ENCODE assay signal across 8 cellular contexts in the genomic region with DNA sequence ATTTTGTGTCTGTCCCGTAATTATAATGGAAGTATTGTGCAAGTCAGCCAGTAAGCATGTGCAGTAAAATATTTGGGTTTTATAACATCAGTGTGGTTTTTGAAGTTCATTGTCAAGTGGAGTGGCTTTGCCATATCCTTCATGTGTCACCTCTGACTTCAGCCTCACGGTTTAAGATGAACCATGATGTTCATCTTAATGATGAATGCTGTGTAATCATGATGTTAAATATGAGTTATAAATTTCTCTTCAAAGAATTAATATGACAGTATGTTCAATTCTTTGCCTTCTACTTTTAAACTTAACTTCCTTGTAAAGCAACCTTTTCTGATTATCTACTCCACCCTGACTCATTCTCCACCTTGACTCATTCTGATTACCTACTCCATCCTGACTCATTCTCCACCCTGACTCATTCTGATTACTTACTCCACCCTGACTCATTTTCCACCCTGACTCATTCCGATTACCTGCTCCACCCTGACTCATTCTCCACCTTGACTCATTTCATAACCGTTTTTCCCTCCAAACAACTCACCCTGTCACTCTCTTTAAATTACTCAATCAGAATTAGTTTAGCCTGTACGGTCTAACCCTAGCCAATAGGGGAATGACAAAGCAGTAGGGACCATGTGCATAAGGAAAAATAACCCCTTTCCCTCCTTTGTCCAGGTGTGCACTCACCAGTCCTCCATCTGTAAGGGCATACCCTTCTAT. TPM values are rescaled to one million over a fixed set of nuclear protein-coding genes. Genes with fewer than 3 reads are reported as not detected.
DNase-seq lines count a peak whose midpoint lies in the region; ATAC-seq and TF ChIP-seq lines count a peak whose summit lies in the region.

No MANE protein-coding gene starts in this region.

- ATAC-seq in GM18499 (IDR thresholded peaks at IDR 0.05; ENCODE audit: insufficient read depth, unreplicated experiment) (peak; percentile 97), GM21825 (IDR thresholded peaks at IDR 0.05; ENCODE audit: unreplicated experiment) (peak; percentile 90)
- no peak for ATAC-seq in effector memory CD8-positive, alpha-beta T cell (replicated peaks)

- H3K9me3 Mint-ChIP-seq in effector memory CD8-positive, alpha-beta T cell: peaks cover 5 to 7% of the 10 kb centered on the region in 2 donors

- no peak overlapping the region for H3K27ac Mint-ChIP-seq in effector memory CD8-positive, alpha-beta T cell

- H3K9me3 ChIP-seq in SJCRH30 (replicated peaks): peaks cover 12% of the 10 kb centered on the region; the same call in 1 of the 2 replicates

- no peaks in the 10 kb centered on the region for H3K27me3 ChIP-seq in SJCRH30

- H3K36me3 ChIP-seq in SJCRH30: no peaks in the 10 kb centered on the region

- no peak for TF ChIP-seq CTCF in cardiac fibroblast (IDR thresholded peaks at IDR 0.05; ENCODE audit: low read depth, low read length)

- peaks cover 24 to 44% of the 10 kb centered on the region in 2 donors for H3K27me3 Mint-ChIP-seq in effector memory CD8-positive, alpha-beta T cell

- no peak overlapping the region for H3K4me3 Mint-ChIP-seq in effector memory CD8-positive, alpha-beta T cell

- H3K4me1 Mint-ChIP-seq in effector memory CD8-positive, alpha-beta T cell (ENCODE audit: low read depth in 2 of 2): no peaks in the 10 kb centered on the region

- H3K36me3 Mint-ChIP-seq in effector memory CD8-positive, alpha-beta T cell (ENCODE audit: insufficient read depth): no peaks in the 10 kb centered on the region

- no peaks in the 10 kb centered on the region for H3K4me1 ChIP-seq in SJCRH30

- no peak overlapping the region for H3K4me3 ChIP-seq in cardiac fibroblast (replicated peaks in 1 of 2; ENCODE audit: low read depth in 2 of 2, low read length in 2 of 2)
- no peak overlapping the region for H3K4me3 ChIP-seq in SJCRH30

- no peak overlapping the region for H3K27ac ChIP-seq in SJCRH30

- DNase-seq in LoVo (ENCODE audit: low spot score): peak; percentile 85
- peak; percentile 41 to 95 for DNase-seq in cardiac fibroblast (ENCODE audit: low read depth in 2 of 2)
- no peak for DNase-seq in NCI-H1417 (lab: John Stamatoyannopoulos, UW)
- no peak for DNase-seq in Kasumi-1 (lab: John Stamatoyannopoulos, UW)
- DNase-seq in SJCRH30: no peak
- DNase-seq in effector memory CD8-positive, alpha-beta T cell: no peak

RNA-seq across cellular contexts. Expression of gene ANKRD10, which starts 50.3 kb away (rescaled TPM):
- total RNA-seq in SJCRH30 (2014; rRNA removed; shearing (Covaris generic)): 57.0 and 68.2 TPM in 2 replicates

Comparison
In these comparisons a context has a peak if more than half of its experiments do, and no peak if none do; other contexts are left out.
1. DNase-seq: peak in LoVo (single experiment) and cardiac fibroblast (2 of 2); none in NCI-H1417 (0 of 3), Kasumi-1 (0 of 2), SJCRH30 (0 of 2) and effector memory CD8-positive, alpha-beta T cell (0 of 3).